22 cellular contexts compared by ENCODE assay signal in genomic region chr13:34698953-34699352, GRCh38.
DNase-seq lines count a peak whose midpoint lies in the region; ATAC-seq and TF ChIP-seq lines count a peak whose summit lies in the region.
"Had no signal": no experiment of that assay in that cellular context is flagged by ENCODE, and none has a peak within 500 bp of the region (broad histone marks: within the 10 kb centered on the region; RNA-seq: fewer than 3 reads in every experiment).

No MANE protein-coding gene starts in this region.

- peaks cover 12% of the 10 kb centered on the region for H3K4me1 ChIP-seq in adipocyte (ENCODE audit: control insufficient read depth, insufficient read depth, low read length)
- H3K4me1 ChIP-seq: body of pancreas, sigmoid colon had no signal

- CTCF ChIA-PET in WTC11 (lab: Charles Lee), result no interaction called here

- H3K4me3 ChIP-seq in AG10803 (ENCODE audit: low read length), result no peak overlapping the region
- peak overlapping the region; percentile 66 for H3K4me3 ChIP-seq in adipocyte (ENCODE audit: low read length)
- H3K4me3 ChIP-seq in fibroblast of pulmonary artery (replicated peaks; ENCODE audit: low read depth, low read length), result no peak overlapping the region
- H3K4me3 ChIP-seq: body of pancreas, coronary artery, lung, sigmoid colon had no signal

- DNase-seq in AG10803 (ENCODE audit: low read depth), result peak; percentile 10
- peak; percentile 89 for DNase-seq in adipocyte (ENCODE audit: low read depth)
- peak; percentile 54 for DNase-seq in fibroblast of pulmonary artery (ENCODE audit: low read depth)
- no peak for DNase-seq in osteocyte (ENCODE audit: extremely low spot score, unreplicated experiment)
- no peak for DNase-seq in NCI-H1092 (lab: John Stamatoyannopoulos, UW)
- DNase-seq in WTC11 (ENCODE audit: low spot score), result no peak
- no peak for DNase-seq in left lobe of liver (ENCODE audit: low spot score)
- no peak for DNase-seq in stimulated activated CD4-positive, alpha-beta T cell treated with anti-CD3 and anti-CD28 coated beads, Interleukin-12 subunit alpha, Interleukin-12 subunit beta, amount 100 ng/mL, for 4 hours
- DNase-seq: activated CD4-positive, alpha-beta T cell treated with anti-CD3 and anti-CD28 coated beads, Interleukin-2, amount 10 ng/mL, durations not matched to agents 7 days and 5 days; activated naive CD8-positive, alpha-beta T cell treated with anti-CD3 and anti-CD28 coated beads, Interleukin-2, amount 10 ng/mL, durations not matched to agents 7 days and 5 days; body of pancreas; CD4-positive, CD25-positive, alpha-beta regulatory T cell; endodermal cell; hippocampal formation; NCI-H2171; NCI-H526; occipital lobe; sigmoid colon; SK-N-SH had no signal

- TF ChIP-seq CTCF in AG10803 (conservative IDR thresholded peaks at IDR 0.05; ENCODE audit: low read length), result no peak
- TF ChIP-seq CTCF in fibroblast of pulmonary artery (IDR thresholded peaks at IDR 0.05; ENCODE audit: low read length, missing control alignments), result no peak
- TF ChIP-seq CTCF in osteocyte (IDR thresholded peaks at IDR 0.05), result no peak
- no peak for TF ChIP-seq CTCF in WTC11 (IDR thresholded peaks at IDR 0.05)

- no peaks in the 10 kb centered on the region for H3K27me3 ChIP-seq in adipocyte (replicated peaks; ENCODE audit: control insufficient read depth, insufficient read depth, low read length)
- H3K27me3 ChIP-seq: body of pancreas, sigmoid colon had no signal

- H3K27me3 Mint-ChIP-seq in osteocyte (ENCODE audit: unreplicated experiment), result peaks cover 3% of the 10 kb centered on the region
- H3K27me3 Mint-ChIP-seq in WTC11 (ENCODE audit: low read depth), result no peaks in the 10 kb centered on the region
- H3K27me3 Mint-ChIP-seq: activated CD4-positive, alpha-beta T cell treated with anti-CD3 and anti-CD28 coated beads, Interleukin-2, amount 10 ng/mL, durations not matched to agents 7 days and 5 days; activated naive CD8-positive, alpha-beta T cell treated with anti-CD3 and anti-CD28 coated beads, Interleukin-2, amount 10 ng/mL, durations not matched to agents 7 days and 5 days; CD4-positive, CD25-positive, alpha-beta regulatory T cell had no signal

- H3K36me3 Mint-ChIP-seq in osteocyte (ENCODE audit: unreplicated experiment) (no peaks in the 10 kb centered on the region), WTC11 (no peaks in the 10 kb centered on the region)
- H3K36me3 Mint-ChIP-seq: activated naive CD8-positive, alpha-beta T cell treated with anti-CD3 and anti-CD28 coated beads, Interleukin-2, amount 10 ng/mL, durations not matched to agents 7 days and 5 days; CD4-positive, CD25-positive, alpha-beta regulatory T cell had no signal

- no peak for ATAC-seq in WTC11
- no peak for ATAC-seq in left lobe of liver
- ATAC-seq: body of pancreas had no signal

- H3K4me1 Mint-ChIP-seq in osteocyte (ENCODE audit: unreplicated experiment) (peaks cover 15% of the 10 kb centered on the region), WTC11 (peaks cover 4% of the 10 kb centered on the region; the same call in 1 of the 2 replicates)
- H3K4me1 Mint-ChIP-seq: activated CD4-positive, alpha-beta T cell treated with anti-CD3 and anti-CD28 coated beads, Interleukin-2, amount 10 ng/mL, durations not matched to agents 7 days and 5 days; activated naive CD8-positive, alpha-beta T cell treated with anti-CD3 and anti-CD28 coated beads, Interleukin-2, amount 10 ng/mL, durations not matched to agents 7 days and 5 days; CD4-positive, CD25-positive, alpha-beta regulatory T cell had no signal

- no peaks in the 10 kb centered on the region for H3K36me3 ChIP-seq in adipocyte (ENCODE audit: control insufficient read depth, insufficient read depth, low read length, severe bottlenecking)
- H3K36me3 ChIP-seq: sigmoid colon had no signal

- H3K9me3 ChIP-seq in adipocyte (ENCODE audit: control insufficient read depth, low read length), result no peaks in the 10 kb centered on the region
- H3K9me3 ChIP-seq: body of pancreas, sigmoid colon, SK-N-SH had no signal

- H3K27ac Mint-ChIP-seq in osteocyte (ENCODE audit: unreplicated experiment), result peak overlapping the region; percentile 11
- no peak overlapping the region for H3K27ac Mint-ChIP-seq in WTC11
- H3K27ac Mint-ChIP-seq: activated CD4-positive, alpha-beta T cell treated with anti-CD3 and anti-CD28 coated beads, Interleukin-2, amount 10 ng/mL, durations not matched to agents 7 days and 5 days; activated naive CD8-positive, alpha-beta T cell treated with anti-CD3 and anti-CD28 coated beads, Interleukin-2, amount 10 ng/mL, durations not matched to agents 7 days and 5 days; activated T-helper 2 cell treated with anti-CD3 and anti-CD28 coated beads, Interferon-gamma antibody, Interleukin-2, Interleukin-4, amounts not matched to agents 10 μg/mL and 5 μg/mL and 100 μg/mL, durations not matched to agents 14 hours and 24 hours and 36 hours; CD4-positive, CD25-positive, alpha-beta regulatory T cell; endodermal cell had no signal

- H3K4me3 Mint-ChIP-seq in osteocyte (ENCODE audit: unreplicated experiment), result no peak overlapping the region
- no peak overlapping the region for H3K4me3 Mint-ChIP-seq in WTC11
- H3K4me3 Mint-ChIP-seq: activated CD4-positive, alpha-beta T cell treated with anti-CD3 and anti-CD28 coated beads, Interleukin-2, amount 10 ng/mL, durations not matched to agents 7 days and 5 days; activated naive CD8-positive, alpha-beta T cell treated with anti-CD3 and anti-CD28 coated beads, Interleukin-2, amount 10 ng/mL, durations not matched to agents 7 days and 5 days; CD4-positive, CD25-positive, alpha-beta regulatory T cell; endodermal cell had no signal

- H3K9me3 Mint-ChIP-seq in osteocyte (ENCODE audit: unreplicated experiment) (no peaks in the 10 kb centered on the region), WTC11 (no peaks in the 10 kb centered on the region)
- H3K9me3 Mint-ChIP-seq: activated CD4-positive, alpha-beta T cell treated with anti-CD3 and anti-CD28 coated beads, Interleukin-2, amount 10 ng/mL, durations not matched to agents 7 days and 5 days; activated naive CD8-positive, alpha-beta T cell treated with anti-CD3 and anti-CD28 coated beads, Interleukin-2, amount 10 ng/mL, durations not matched to agents 7 days and 5 days; endodermal cell had no signal

- POLR2A ChIA-PET in WTC11 (lab: Charles Lee), result no interaction called here

- peak overlapping the region; percentile 10 for H3K9ac ChIP-seq in adipocyte (ENCODE audit: low read length)
- H3K9ac ChIP-seq: SK-N-SH had no signal

TF ChIP-seq in WTC11, 78 proteins besides CTCF, POLR2A, EP300 and RAD21 (continues in another document):
- TF ChIP-seq PRDM15 (CRISPR knock-in tag; IDR thresholded peaks at IDR 0.05) (no peak), ZNF121 (CRISPR knock-in tag; IDR thresholded peaks at IDR 0.05) (no peak), ESRRA (CRISPR knock-in tag; IDR thresholded peaks at IDR 0.05; ENCODE audit: borderline replicate concordance) (no peak), FOXP4 (CRISPR knock-in tag; IDR thresholded peaks at IDR 0.05) (no peak), NFE2L1 (CRISPR knock-in tag; IDR thresholded peaks at IDR 0.05) (no peak), CREM (CRISPR knock-in tag; IDR thresholded peaks at IDR 0.05) (no peak), E2F5 (CRISPR knock-in tag; IDR thresholded peaks at IDR 0.05) (no peak), ZBTB21 (CRISPR knock-in tag; IDR thresholded peaks at IDR 0.05; ENCODE audit: borderline replicate concordance) (no peak)

Comparison
In these comparisons a context has a peak if more than half of its experiments do, and no peak if none do; other contexts are left out.
1. DNase-seq: peak in AG10803 (single experiment), adipocyte (single experiment) and fibroblast of pulmonary artery (single experiment); none in osteocyte (single experiment), NCI-H1092 (single experiment), WTC11 (single experiment), left lobe of liver (single experiment) and stimulated activated CD4-positive, alpha-beta T cell treated with anti-CD3 and anti-CD28 coated beads, Interleukin-12 subunit alpha, Interleukin-12 subunit beta, amount 100 ng/mL, for 4 hours (single experiment).